19 cellular contexts compared by ENCODE assay signal in the genomic region with DNA sequence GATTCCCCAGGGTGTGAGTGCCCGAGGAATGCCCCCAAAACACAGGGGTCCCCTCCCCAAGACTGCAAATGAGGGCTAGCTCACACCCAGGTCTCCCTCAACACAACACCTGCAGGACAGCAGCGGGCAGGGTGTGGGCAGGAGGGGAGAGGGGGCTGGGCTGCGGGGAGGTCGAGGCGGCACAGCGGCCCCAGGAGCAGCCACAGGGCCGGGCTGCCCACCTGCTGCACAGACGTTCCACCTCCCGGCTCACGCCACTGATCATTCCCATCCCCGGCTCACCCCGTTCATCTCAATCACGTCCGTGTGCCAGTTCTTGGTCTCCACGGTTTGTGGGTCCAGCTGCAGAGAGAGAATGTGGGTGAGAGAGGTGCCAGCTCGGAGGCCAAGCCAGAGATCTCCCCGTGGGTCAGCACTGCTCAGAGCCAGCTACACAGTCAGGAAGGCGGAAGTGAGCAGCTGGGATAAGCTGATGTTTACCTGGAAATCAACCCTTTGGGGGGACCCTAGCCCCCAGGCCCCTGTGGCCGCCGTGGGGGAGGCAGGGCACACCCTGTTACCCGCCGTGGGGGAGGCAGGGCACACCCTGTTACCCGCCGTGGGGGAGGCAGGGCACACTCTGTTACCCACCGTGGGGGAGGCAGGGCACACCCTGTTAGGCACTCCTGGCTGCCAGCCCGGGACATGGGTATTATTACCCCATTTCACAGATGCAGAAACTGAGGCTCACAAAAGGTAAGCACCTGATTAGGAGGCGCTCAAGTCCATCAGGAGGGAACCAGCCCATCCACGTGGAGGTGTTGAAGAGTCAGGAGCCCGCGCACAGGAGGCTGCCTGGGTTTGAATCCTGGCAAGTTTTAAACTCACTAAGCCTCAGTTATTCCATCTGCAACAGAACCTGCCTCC.
"Had no signal": no experiment of that assay in that cellular context is flagged by ENCODE, and none has a peak within 500 bp of the region (broad histone marks: within the 10 kb centered on the region; RNA-seq: fewer than 3 reads in every experiment).

No MANE protein-coding gene starts in this region.

- H3K27me3 ChIP-seq: testis, vagina had no signal

- H3K27ac ChIP-seq: testis, vagina had no signal

- H3K9me3 ChIP-seq: testis, vagina had no signal

- DNase-seq: activated CD4-positive, alpha-beta T cell treated with anti-CD3 and anti-CD28 coated beads for 4 hours; activated CD4-positive, alpha-beta T cell treated with anti-CD3 and anti-CD28 coated beads, Interleukin-2, amount 50 U/mL, for 48 hours; activated CD4-positive, CD25-positive, alpha-beta regulatory T cell; activated CD8-positive, alpha-beta memory T cell treated with anti-CD3 and anti-CD28 coated beads, Interleukin-2, amount 50 U/mL, for 48 hours; activated naive CD4-positive, alpha-beta T cell treated with Interleukin-2 at 50 U/mL for 16 hours; activated naive CD8-positive, alpha-beta T cell treated with anti-CD3 and anti-CD28 coated beads, Interleukin-2, amount 10 ng/mL, durations not matched to agents 7 days and 5 days; activated T-cell treated with anti-CD3 and anti-CD28 coated beads, Interleukin-2, amount 50 U/mL, for 4 hours; amniotic stem cell; effector CD8-positive, alpha-beta T cell; erythroblast; foreskin fibroblast; naive B cell; occipital lobe; retina; stimulated activated CD4-positive, alpha-beta T cell treated with anti-CD3 and anti-CD28 coated beads, Interleukin-1b, Interleukin-23, amount 100 ng/mL, for 48 hours; testis had no signal

- ATAC-seq: activated T-cell treated with anti-CD3 and anti-CD28 coated beads, Interleukin-2, amount 50 U/mL, for 4 hours; stimulated activated effector memory CD8-positive, alpha-beta T cell treated with anti-CD3 and anti-CD28 coated beads, Interleukin-12 subunit alpha, Interleukin-12 subunit beta, amount 100 ng/mL, for 72 hours had no signal

- H3K4me3 ChIP-seq: lung, testis, vagina had no signal
